In the genomic region with DNA sequence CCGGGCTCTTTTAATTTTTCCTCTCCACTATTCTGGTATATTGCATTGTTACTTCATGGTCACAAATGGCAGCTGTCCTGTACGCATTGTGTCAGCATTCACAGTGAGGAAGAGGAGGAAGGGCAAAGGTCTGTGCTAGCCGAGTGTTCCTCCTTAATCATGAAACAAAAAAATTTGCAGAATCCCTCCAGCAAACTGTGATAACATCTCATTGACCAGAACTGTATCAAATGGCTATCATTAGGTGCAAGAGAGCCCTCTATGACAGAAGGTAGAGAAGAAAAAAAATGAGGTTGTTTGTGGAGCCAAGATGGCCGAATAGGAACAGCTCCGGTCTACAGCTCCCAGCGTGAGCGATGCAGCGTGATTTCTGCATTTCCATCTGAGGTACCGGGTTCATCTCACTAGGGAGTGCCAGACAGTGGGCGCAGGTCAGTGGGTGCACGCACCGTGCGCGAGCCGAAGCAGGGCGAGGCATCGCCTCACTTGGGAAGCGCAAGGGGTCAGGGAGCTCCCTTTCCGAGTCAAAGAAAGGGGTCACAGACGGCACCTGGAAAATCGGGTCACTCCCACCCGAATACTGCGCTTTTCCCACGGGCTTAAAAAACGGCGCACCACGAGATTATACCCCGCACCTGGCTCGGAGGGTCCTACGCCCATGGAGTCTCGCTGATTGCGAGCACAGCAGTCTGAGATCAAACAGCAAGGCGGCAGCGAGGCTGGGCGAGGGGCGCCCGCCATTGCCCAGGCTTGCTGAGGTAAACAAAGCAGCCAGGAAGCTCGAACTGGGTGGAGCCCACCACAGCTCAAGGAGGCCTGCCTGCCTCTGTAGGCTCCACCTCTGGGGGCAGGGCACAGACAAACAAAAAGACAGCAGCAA, we compare ENCODE assay signal across 7 cellular contexts.
DNase-seq lines count a peak whose midpoint lies in the region; ATAC-seq and TF ChIP-seq lines count a peak whose summit lies in the region.
"Not testable (repeated sequence)": the region's sequence is repeated elsewhere in the genome, so short reads cannot be mapped to it uniquely, and the experiment has no call there.

No MANE protein-coding gene starts in this region.

- H3K4me3 Mint-ChIP-seq in Caco-2 (ENCODE audit: unreplicated experiment) (peak overlapping the region; percentile 82), HFFc6 (peak overlapping the region; percentile 37; the same call in 1 of the 2 replicates), glutamatergic neuron (ENCODE audit: unreplicated experiment) (peak overlapping the region; percentile 36), nephron (peak overlapping the region; percentile 80 to 89 (median 87))
- H3K4me3 Mint-ChIP-seq in activated T-cell treated with anti-CD3 and anti-CD28 coated beads, Interleukin-2, amount 50 U/mL, for 4 hours = peak overlapping the region; percentile 49

- not testable (repeated sequence) for H3K9me3 Mint-ChIP-seq in Caco-2 (ENCODE audit: unreplicated experiment); HFFc6; activated T-cell treated with anti-CD3 and anti-CD28 coated beads, Interleukin-2, amount 50 U/mL, for 4 hours; glutamatergic neuron (ENCODE audit: unreplicated experiment); nephron

- POLR2A ChIA-PET in Caco-2 (lab: Charles Lee) = not testable (repeated sequence)

- not testable (repeated sequence) for ATAC-seq in activated T-cell treated with anti-CD3 and anti-CD28 coated beads, Interleukin-2, amount 50 U/mL, for 4 hours

- H3K36me3 Mint-ChIP-seq in Caco-2 (ENCODE audit: insufficient read depth, unreplicated experiment); HFFc6 (ENCODE audit: low read depth); activated T-cell treated with anti-CD3 and anti-CD28 coated beads, Interleukin-2, amount 50 U/mL, for 4 hours (ENCODE audit: insufficient read depth); glutamatergic neuron (ENCODE audit: unreplicated experiment); nephron (ENCODE audit: low read depth): not testable (repeated sequence)

- H3K4me3 ChIP-seq in Caco-2 (ENCODE audit: low read depth, low read length) = peak overlapping the region; percentile 39

- H3K4me1 Mint-ChIP-seq in Caco-2 (ENCODE audit: low read depth, unreplicated experiment); activated T-cell treated with anti-CD3 and anti-CD28 coated beads, Interleukin-2, amount 50 U/mL, for 4 hours (ENCODE audit: low read depth); glutamatergic neuron (ENCODE audit: low read depth, unreplicated experiment); nephron: not testable (repeated sequence)
- H3K4me1 Mint-ChIP-seq in HFFc6 (ENCODE audit: low read depth) = peaks cover 13% of the 10 kb centered on the region; the same call in 1 of the 2 replicates

- DNase-seq in Caco-2 = peak; percentile 39
- not testable (repeated sequence) for DNase-seq in HFFc6; activated T-cell treated with anti-CD3 and anti-CD28 coated beads, Interleukin-2, amount 50 U/mL, for 4 hours; glutamatergic neuron
- peak; percentile 40 for DNase-seq in NCI-H2227 (lab: John Stamatoyannopoulos, UW; ENCODE audit: unreplicated experiment)
- DNase-seq in RKO (ENCODE audit: low spot score) = peak; percentile 30

- not testable (repeated sequence) for TF ChIP-seq CTCF in Caco-2 (IDR thresholded peaks at IDR 0.05; ENCODE audit: insufficient read depth in 1 of 2, low read depth in 1 of 2, low read length in 1 of 2, severe bottlenecking in 1 of 2, unreplicated experiment in 1 of 2); HFFc6 (IDR thresholded peaks at IDR 0.05); glutamatergic neuron (IDR thresholded peaks at IDR 0.05; ENCODE audit: partially characterized antibody, unreplicated experiment); nephron (IDR thresholded peaks at IDR 0.05; ENCODE audit: unreplicated experiment in 3 of 3)

- intact Hi-C loops in Caco-2 (cut with micrococcal nuclease; ENCODE audit: unreplicated experiment) = not testable (repeated sequence)

- not testable (repeated sequence) for H3K4me1 ChIP-seq in Caco-2

- not testable (repeated sequence) for H3K9me3 ChIP-seq in Caco-2

- not testable (repeated sequence) for H3K27me3 ChIP-seq in Caco-2 (replicated peaks; ENCODE audit: control insufficient read depth, insufficient read depth, low read length)

- H3K27me3 Mint-ChIP-seq in Caco-2 (ENCODE audit: insufficient read depth, unreplicated experiment); HFFc6 (ENCODE audit: insufficient read depth); activated T-cell treated with anti-CD3 and anti-CD28 coated beads, Interleukin-2, amount 50 U/mL, for 4 hours (ENCODE audit: low read depth); glutamatergic neuron (ENCODE audit: unreplicated experiment); nephron (ENCODE audit: low read depth): not testable (repeated sequence)

- TSS peak; percentile 74 for BruUV-seq in Caco-2 (replicated peaks; lab: Mats Ljungman, UMichigan)

- CTCF ChIA-PET in Caco-2 (lab: Charles Lee) = not testable (repeated sequence)

- H3K36me3 ChIP-seq in Caco-2 (ENCODE audit: control insufficient read depth, insufficient read depth, low read length) = not testable (repeated sequence)

- H3K27ac Mint-ChIP-seq in Caco-2 (ENCODE audit: unreplicated experiment) = peak overlapping the region; percentile 90
- not testable (repeated sequence) for H3K27ac Mint-ChIP-seq in HFFc6
- H3K27ac Mint-ChIP-seq in glutamatergic neuron (ENCODE audit: unreplicated experiment) = peak overlapping the region; percentile 52
- peak overlapping the region; percentile 89 to 95 (median 95) for H3K27ac Mint-ChIP-seq in nephron

Comparison
In these comparisons a context has a peak if more than half of its experiments do, and no peak if none do; other contexts are left out.
1. H3K4me3 Mint-ChIP-seq: peak in every context shown above with its lines; median percentile 87 in nephron; 82 in Caco-2; 49 in activated T-cell treated with anti-CD3 and anti-CD28 coated beads, Interleukin-2, amount 50 U/mL, for 4 hours; 37 in HFFc6; 36 in glutamatergic neuron.